ENCODE assay signal across 8 cellular contexts in genomic region chr9:91197232-91198181, GRCh38.
DNase-seq lines count a peak whose midpoint lies in the region; ATAC-seq and TF ChIP-seq lines count a peak whose summit lies in the region.

No MANE protein-coding gene starts in this region.

- TF ChIP-seq POLR2A in GM18505 (IDR thresholded peaks at IDR 0.05; ENCODE audit: borderline replicate concordance, extremely low read depth, insufficient read depth, insufficient read length) = no peak

- POLR2A ChIA-PET in Caco-2 (lab: Charles Lee) = no interaction called here

- CTCF ChIA-PET in Caco-2 (lab: Charles Lee) = no interaction called here

- H3K4me3 Mint-ChIP-seq in Caco-2 (ENCODE audit: unreplicated experiment) = no peak overlapping the region

- no peaks in the 10 kb centered on the region for H3K27me3 Mint-ChIP-seq in Caco-2 (ENCODE audit: insufficient read depth, unreplicated experiment)

- H3K27ac Mint-ChIP-seq in Caco-2 (ENCODE audit: unreplicated experiment) = peak overlapping the region; percentile 66

- peaks cover 9% of the 10 kb centered on the region for H3K36me3 Mint-ChIP-seq in Caco-2 (ENCODE audit: insufficient read depth, unreplicated experiment)

- TF ChIP-seq CTCF in Caco-2 (IDR thresholded peaks at IDR 0.05; ENCODE audit: insufficient read depth in 1 of 2, low read depth in 1 of 2, low read length in 1 of 2, severe bottlenecking in 1 of 2, unreplicated experiment in 1 of 2) (no peak), mucosa of descending colon (IDR thresholded peaks at IDR 0.05) (no peak)

- ATAC-seq in mucosa of descending colon (peak; percentile 74), GM18909 (IDR thresholded peaks at IDR 0.05; ENCODE audit: poor library complexity, unreplicated experiment) (no peak), GM18505 (IDR thresholded peaks at IDR 0.05; ENCODE audit: unreplicated experiment) (no peak), GM21619 (IDR thresholded peaks at IDR 0.05; ENCODE audit: unreplicated experiment) (no peak)

- peaks cover 36% of the 10 kb centered on the region for H3K4me1 ChIP-seq in Caco-2
- peaks cover 45% of the 10 kb centered on the region for H3K4me1 ChIP-seq in mucosa of descending colon (ENCODE audit: low read depth)

- no peaks in the 10 kb centered on the region for H3K27me3 ChIP-seq in Caco-2 (replicated peaks; ENCODE audit: control insufficient read depth, insufficient read depth, low read length)

- BruUV-seq in Caco-2 (replicated peaks; lab: Mats Ljungman, UMichigan) = no TSS peak

- H3K36me3 ChIP-seq in Caco-2 (ENCODE audit: control insufficient read depth, insufficient read depth, low read length) (no peaks in the 10 kb centered on the region), mucosa of descending colon (ENCODE audit: low read depth) (no peaks in the 10 kb centered on the region)

- H3K9me3 Mint-ChIP-seq in Caco-2 (ENCODE audit: unreplicated experiment) = peaks cover 10% of the 10 kb centered on the region

- DNase-seq in Caco-2 = peak; percentile 78 to 90
- DNase-seq in NCI-H226 = peak; percentile 85
- peak; percentile 64 for DNase-seq in epidermal melanocyte (ENCODE audit: insufficient read length, low spot score)
- DNase-seq in mucosa of descending colon = peak in 2 of 3 donors; percentile 63 to 89
- no peak for DNase-seq in NCI-H524 treated with DMSO at 0.1 percent for 48 hours (lab: John Stamatoyannopoulos, UW)

- intact Hi-C loops in Caco-2 (cut with micrococcal nuclease; ENCODE audit: unreplicated experiment) (loop anchor here (5.0 to 10.0 kb wide), 3 partner anchors 163 to 225 kb away; partner anchors contain the start of genes AUH and NFIL3), mucosa of descending colon (cut with DNase I, micrococcal nuclease) (loop anchor here in 1 of 2 donors (10.0 kb wide), 1 partner anchor 227 kb away; the partner anchor contains the start of gene NFIL3)

- no peaks in the 10 kb centered on the region for H3K9me3 ChIP-seq in Caco-2
- H3K9me3 ChIP-seq in mucosa of descending colon = no peaks in the 10 kb centered on the region

- no peak overlapping the region for H3K4me3 ChIP-seq in Caco-2 (ENCODE audit: low read depth, low read length)
- no peak overlapping the region for H3K4me3 ChIP-seq in mucosa of descending colon

- no peaks in the 10 kb centered on the region for H3K4me1 Mint-ChIP-seq in Caco-2 (ENCODE audit: low read depth, unreplicated experiment)
